Comparison of ENCODE assay signal across 15 cellular contexts in the genomic region with DNA sequence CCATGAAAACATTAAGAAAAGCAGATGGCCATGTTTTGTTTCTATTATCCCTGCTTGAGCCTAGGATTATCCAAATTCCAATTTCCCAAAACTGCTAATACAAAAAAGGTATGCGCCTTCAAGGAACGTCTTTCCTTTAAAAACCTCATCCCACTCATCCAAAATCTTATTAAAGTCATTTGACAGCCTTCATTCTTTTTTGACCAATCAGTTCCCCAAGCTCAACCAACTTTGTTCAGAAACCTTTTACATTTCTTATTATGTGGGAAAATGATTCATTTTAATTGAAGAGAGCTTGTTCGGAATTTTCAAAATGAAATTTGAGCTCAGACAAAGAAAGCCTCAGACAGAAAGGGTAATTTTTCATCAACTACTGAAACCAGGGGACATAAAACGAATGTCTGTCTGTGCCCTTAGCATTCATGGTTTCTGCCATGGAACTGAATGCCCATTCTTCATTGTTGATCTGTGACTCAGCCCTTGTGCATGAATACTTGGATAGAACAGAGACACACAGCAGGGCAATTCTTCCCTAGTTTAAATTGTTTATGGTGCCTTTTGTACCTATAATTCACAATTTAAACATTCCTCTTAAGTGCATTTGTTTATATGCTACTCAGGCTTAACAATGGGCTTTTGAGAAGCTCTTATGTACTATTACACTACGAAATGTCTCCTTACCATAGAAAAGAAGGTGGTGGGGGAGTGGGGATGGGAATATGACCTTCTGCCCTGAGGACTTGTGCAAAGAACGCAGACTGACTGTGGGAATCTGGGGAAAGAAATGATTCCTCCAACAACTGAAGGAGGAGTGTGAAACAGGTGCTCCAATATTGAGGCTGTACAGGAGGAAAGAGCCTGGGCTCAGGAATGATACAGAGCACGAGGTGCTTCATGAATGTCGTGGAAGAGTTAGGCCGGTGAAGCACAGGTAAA. TPM values are rescaled to one million over a fixed set of nuclear protein-coding genes. Genes with fewer than 3 reads are reported as not detected.
DNase-seq lines count a peak whose midpoint lies in the region; ATAC-seq and TF ChIP-seq lines count a peak whose summit lies in the region.
"Had no signal": no experiment of that assay in that cellular context is flagged by ENCODE, and none has a peak within 500 bp of the region (broad histone marks: within the 10 kb centered on the region; RNA-seq: fewer than 3 reads in every experiment).

No MANE protein-coding gene starts in this region.

- peak; percentile 7 to 76; a peak in 3 of 4 replicates for TF ChIP-seq EP300 in SK-N-SH (IDR thresholded peaks at IDR 0.05; ENCODE audit: borderline replicate concordance in 1 of 2, low read depth in 1 of 2, low read length in 1 of 2)

- no peak overlapping the region; the same call in 1 of the 2 replicates for H3K9ac ChIP-seq in SK-N-SH

- WGBS in SK-N-SH (ENCODE audit: low lambda C conversion rate) = 51% methylated on average over 9 of the region's 9 CpGs

- H3K27ac ChIP-seq in SK-N-SH (ENCODE audit: low read depth in 2 of 2, low read length in 1 of 2) (peak overlapping the region; percentile 72 to 73), foreskin keratinocyte (peak overlapping the region; percentile 25)
- no peak overlapping the region for H3K27ac ChIP-seq in CD4-positive, alpha-beta memory T cell (ENCODE audit: low read depth, low read length)
- H3K27ac ChIP-seq: cardiac muscle cell, vagina had no signal

- peak overlapping the region; percentile 46 for H3K4me2 ChIP-seq in SK-N-SH

- H3K36me3 Mint-ChIP-seq in effector memory CD8-positive, alpha-beta T cell (ENCODE audit: insufficient read depth) = no peaks in the 10 kb centered on the region
- H3K36me3 Mint-ChIP-seq in activated T-cell treated with anti-CD3 and anti-CD28 coated beads, Interleukin-2, amount 50 U/mL, for 4 hours (ENCODE audit: insufficient read depth) = no peaks in the 10 kb centered on the region
- H3K36me3 Mint-ChIP-seq in CD4-positive, alpha-beta memory T cell = no peaks in the 10 kb centered on the region
- H3K36me3 Mint-ChIP-seq: memory B cell had no signal

- peak; percentile 48 for DNase-seq in H4 (ENCODE audit: low spot score)
- no peak for DNase-seq in SK-N-SH
- peak in 1 of 2 donors; percentile 65 for DNase-seq in foreskin keratinocyte
- peak; percentile 58 for DNase-seq in renal cortical epithelial cell (ENCODE audit: low read depth)
- no peak for DNase-seq in effector memory CD8-positive, alpha-beta T cell
- DNase-seq in activated T-cell treated with anti-CD3 and anti-CD28 coated beads, Interleukin-2, amount 50 U/mL, for 4 hours = no peak
- no peak for DNase-seq in CD4-positive, alpha-beta memory T cell
- DNase-seq in activated CD4-positive, alpha-beta T cell treated with anti-CD3 and anti-CD28 coated beads for 1 hour = no peak
- DNase-seq: activated T-cell treated with anti-CD3 and anti-CD28 coated beads, Interleukin-2, amount 50 U/mL, for 1 hour; NCI-H524; SHP77 treated with DMSO at 0.1 percent for 48 hours had no signal

- H3K27me3 Mint-ChIP-seq in effector memory CD8-positive, alpha-beta T cell = no peaks in the 10 kb centered on the region
- no peaks in the 10 kb centered on the region for H3K27me3 Mint-ChIP-seq in activated T-cell treated with anti-CD3 and anti-CD28 coated beads, Interleukin-2, amount 50 U/mL, for 4 hours (ENCODE audit: low read depth)
- H3K27me3 Mint-ChIP-seq in CD4-positive, alpha-beta memory T cell = no peaks in the 10 kb centered on the region
- H3K27me3 Mint-ChIP-seq: memory B cell had no signal

- peaks cover 4 to 10% of the 10 kb centered on the region in 2 experiments; a peak in 2 of 4 replicates for H3K4me1 ChIP-seq in SK-N-SH (ENCODE audit: control insufficient read depth in 1 of 2, insufficient read depth in 2 of 2, low read depth in 1 of 2, low read length in 1 of 2)
- H3K4me1 ChIP-seq in foreskin keratinocyte = peaks cover 14% of the 10 kb centered on the region
- H3K4me1 ChIP-seq in CD4-positive, alpha-beta memory T cell (ENCODE audit: insufficient read depth, low read length) = no peaks in the 10 kb centered on the region
- H3K4me1 ChIP-seq: vagina had no signal

- H3K9me3 ChIP-seq in SK-N-SH = 0 out of 2 replicates have a peak, but pooled peaks cover 13% of the 10 kb centered on the region
- no peaks in the 10 kb centered on the region for H3K9me3 ChIP-seq in CD4-positive, alpha-beta memory T cell (ENCODE audit: control insufficient read depth in 1 of 2, low read length in 2 of 2)
- H3K9me3 ChIP-seq: vagina had no signal

- no peaks in the 10 kb centered on the region for H3K9me3 Mint-ChIP-seq in effector memory CD8-positive, alpha-beta T cell
- H3K9me3 Mint-ChIP-seq in activated T-cell treated with anti-CD3 and anti-CD28 coated beads, Interleukin-2, amount 50 U/mL, for 4 hours = peaks cover 4% of the 10 kb centered on the region
- peaks cover 0 to 5% (median 0%) of the 10 kb centered on the region in 8 donors for H3K9me3 Mint-ChIP-seq in CD4-positive, alpha-beta memory T cell
- H3K9me3 Mint-ChIP-seq: memory B cell had no signal

- no peaks in the 10 kb centered on the region for H3K79me2 ChIP-seq in SK-N-SH (ENCODE audit: insufficient read depth)

- H3K4me1 Mint-ChIP-seq in effector memory CD8-positive, alpha-beta T cell (ENCODE audit: low read depth in 2 of 2) = peaks cover 8 to 13% of the 10 kb centered on the region in 2 donors
- H3K4me1 Mint-ChIP-seq in activated T-cell treated with anti-CD3 and anti-CD28 coated beads, Interleukin-2, amount 50 U/mL, for 4 hours (ENCODE audit: low read depth) = peaks cover 8% of the 10 kb centered on the region
- peaks cover 0 to 9% (median 7%) of the 10 kb centered on the region in 4 donors for H3K4me1 Mint-ChIP-seq in CD4-positive, alpha-beta memory T cell
- H3K4me1 Mint-ChIP-seq: memory B cell had no signal

- no peak for TF ChIP-seq RAD21 in SK-N-SH (IDR thresholded peaks at IDR 0.05; ENCODE audit: low read length)

- intact Hi-C loops in CD4-positive, alpha-beta memory T cell (cut with micrococcal nuclease) = no loop called here

- no peaks in the 10 kb centered on the region for H4K20me1 ChIP-seq in SK-N-SH (ENCODE audit: insufficient read depth)

- no peaks in the 10 kb centered on the region for H3K27me3 ChIP-seq in SK-N-SH (ENCODE audit: insufficient read depth)
- no peaks in the 10 kb centered on the region for H3K27me3 ChIP-seq in foreskin keratinocyte
- H3K27me3 ChIP-seq in CD4-positive, alpha-beta memory T cell (ENCODE audit: insufficient read depth, low read length) = no peaks in the 10 kb centered on the region
- H3K27me3 ChIP-seq: cardiac muscle cell, vagina had no signal

- H3F3A ChIP-seq in SK-N-SH (replicated peaks; ENCODE audit: insufficient read depth) = peaks cover 26% of the 10 kb centered on the region

- no peaks in the 10 kb centered on the region for H3K9me2 ChIP-seq in SK-N-SH

- H3K4me3 ChIP-seq in SK-N-SH (ENCODE audit: low read depth in 2 of 2, low read length in 1 of 2) = no peak overlapping the region
- no peak overlapping the region for H3K4me3 ChIP-seq in CD4-positive, alpha-beta memory T cell (ENCODE audit: low read length in 2 of 2)
- H3K4me3 ChIP-seq: cardiac muscle cell, vagina had no signal

- CTCF ChIA-PET in SK-N-SH (lab: Yijun Ruan, JAX) = interaction anchor here (0.9 to 1.3 kb wide), 3 partner anchors 12 to 335 kb away, joined by 3 to 5 read pairs (median 4); a partner anchor contains a TSS
- CTCF ChIA-PET in CD4-positive, alpha-beta memory T cell (lab: Charles Lee; ENCODE audit: partially characterized antibody) = interaction anchor here (1.0 kb wide), 1 partner anchor 10 kb away, joined by 3 read pairs; no protein-coding TSS in a partner anchor

- no peaks in the 10 kb centered on the region for H3K36me3 ChIP-seq in SK-N-SH (replicated peaks in 1 of 2; ENCODE audit: control insufficient read depth in 1 of 2, insufficient read depth in 2 of 2, low read length in 1 of 2)
- H3K36me3 ChIP-seq in CD4-positive, alpha-beta memory T cell (ENCODE audit: insufficient read depth, low read length) = no peaks in the 10 kb centered on the region
- H3K36me3 ChIP-seq: cardiac muscle cell, vagina had no signal

- H3K27ac Mint-ChIP-seq in effector memory CD8-positive, alpha-beta T cell = peak overlapping the region in 1 of 2 donors; percentile 14
- no peak overlapping the region for H3K27ac Mint-ChIP-seq in CD4-positive, alpha-beta memory T cell
- H3K27ac Mint-ChIP-seq: memory B cell had no signal

- POLR2A ChIA-PET in SK-N-SH (lab: Yijun Ruan, JAX) = no interaction called here
- POLR2A ChIA-PET in CD4-positive, alpha-beta memory T cell (lab: Charles Lee; ENCODE audit: partially characterized antibody) = no interaction called here

- H3K4me3 Mint-ChIP-seq in effector memory CD8-positive, alpha-beta T cell = no peak overlapping the region
- no peak overlapping the region for H3K4me3 Mint-ChIP-seq in activated T-cell treated with anti-CD3 and anti-CD28 coated beads, Interleukin-2, amount 50 U/mL, for 4 hours
- no peak overlapping the region for H3K4me3 Mint-ChIP-seq in CD4-positive, alpha-beta memory T cell
- H3K4me3 Mint-ChIP-seq: memory B cell had no signal

- H2AFZ ChIP-seq in SK-N-SH (ENCODE audit: low read depth) = peak overlapping the region; percentile 21; the same call in 1 of the 2 replicates

- ATAC-seq in foreskin keratinocyte = peak; percentile 42
- ATAC-seq in effector memory CD8-positive, alpha-beta T cell (replicated peaks) = no peak
- ATAC-seq in activated T-cell treated with anti-CD3 and anti-CD28 coated beads, Interleukin-2, amount 50 U/mL, for 4 hours = no peak
- ATAC-seq: sciatic nerve had no signal

- TF ChIP-seq CTCF in SK-N-SH (IDR thresholded peaks at IDR 0.05) = no peak
- TF ChIP-seq CTCF in foreskin keratinocyte (conservative IDR thresholded peaks at IDR 0.05) = no peak

TF ChIP-seq in SK-N-SH, 30 proteins besides CTCF, POLR2A, EP300 and RAD21 (continues in another document):
- TF ChIP-seq TAF1 (IDR thresholded peaks at IDR 0.05; ENCODE audit: borderline replicate concordance, low read depth, low read length) (no peak), MEF2A (IDR thresholded peaks at IDR 0.05; ENCODE audit: borderline replicate concordance, low read depth) (no peak; the same call in 1 of the 2 replicates), RCOR1 (IDR thresholded peaks at IDR 0.05; ENCODE audit: low read length) (no peak)

RNA-seq across cellular contexts. Expression of a gene that starts 49.8 kb away (rescaled TPM):
- not detected in 2 replicates for total RNA-seq in H4 (2014; rRNA removed; shearing (Covaris generic))
- polyA plus RNA-seq in SK-N-SH (2012; rRNA removed) = not detected in 2 replicates
- not detected in 2 replicates for polyA plus RNA-seq in SK-N-SH (2012; cell fraction: cytosol; rRNA removed)
- not detected in 2 replicates for polyA plus RNA-seq in SK-N-SH (2012; cell fraction: nucleus; rRNA removed)
- total RNA-seq in foreskin keratinocyte = not detected in 2 replicates
- polyA plus RNA-seq in foreskin keratinocyte = not detected in 2 replicates
- not detected in 2 replicates for total RNA-seq in renal cortical epithelial cell
- not detected for total RNA-seq in activated T-cell treated with anti-CD3 and anti-CD28 coated beads, Interleukin-2, amount 50 U/mL, for 4 hours
- total RNA-seq in CD4-positive, alpha-beta memory T cell = not detected
- under 1 TPM; 0.05 to 0.29 TPM for polyA plus RNA-seq in CD4-positive, alpha-beta memory T cell
- total RNA-seq: cardiac muscle cell had no signal
- polyA plus RNA-seq: cardiac muscle cell had no signal

Comparison
In these comparisons a context has a peak if more than half of its experiments do, and no peak if none do; other contexts are left out.
1. DNase-seq: peak in H4 (single experiment) and renal cortical epithelial cell (single experiment); none in SK-N-SH (single experiment), effector memory CD8-positive, alpha-beta T cell (0 of 3), activated T-cell treated with anti-CD3 and anti-CD28 coated beads, Interleukin-2, amount 50 U/mL, for 4 hours (single experiment), CD4-positive, alpha-beta memory T cell (0 of 5) and activated CD4-positive, alpha-beta T cell treated with anti-CD3 and anti-CD28 coated beads for 1 hour (single experiment).